14 cellular contexts compared by ENCODE assay signal in the genomic region with DNA sequence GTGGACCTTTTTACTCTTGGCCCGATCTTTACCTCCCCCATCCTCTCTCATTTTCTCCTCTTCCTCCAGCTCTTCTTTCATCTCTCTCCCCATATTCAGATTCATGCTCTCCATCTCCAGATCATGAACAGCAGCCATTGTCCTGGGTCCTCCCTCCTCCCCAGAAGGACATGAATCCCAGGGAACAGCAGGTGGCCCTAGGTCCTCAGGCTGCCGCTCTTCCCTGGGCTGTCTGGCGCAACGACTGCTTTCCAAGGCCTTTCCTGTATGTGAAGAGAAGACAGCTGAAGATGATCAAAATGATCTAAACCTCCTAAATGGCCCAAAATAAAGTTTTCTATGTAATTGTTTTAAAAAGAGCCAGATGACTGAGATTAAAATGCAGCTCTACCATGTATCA. TPM values are rescaled to one million over a fixed set of nuclear protein-coding genes. Genes with fewer than 3 reads are reported as not detected.
DNase-seq lines count a peak whose midpoint lies in the region; ATAC-seq and TF ChIP-seq lines count a peak whose summit lies in the region.
"Had no signal": no experiment of that assay in that cellular context is flagged by ENCODE, and none has a peak within 500 bp of the region (broad histone marks: within the 10 kb centered on the region; RNA-seq: fewer than 3 reads in every experiment).

No MANE protein-coding gene starts in this region.

- DNase-seq in SHP77 (lab: John Stamatoyannopoulos, UW) (peak; percentile 2 to 6), SHP77 treated with DMSO at 0.1 percent for 48 hours (lab: John Stamatoyannopoulos, UW) (no peak), SK-N-SH (peak; percentile 64), iPS-NIHi7 (ENCODE audit: extremely low spot score) (peak; percentile 36), superior temporal gyrus (ENCODE audit: extremely low spot score) (peak; percentile 80), GM10266 (ENCODE audit: extremely low spot score) (no peak)
- DNase-seq: DMS79 treated with DMSO at 0.1 percent for 48 hours, NCI-H187 treated with DMSO at 0.1 percent for 48 hours, ovary, upper lobe of left lung had no signal

- no peak overlapping the region for H3K4me2 ChIP-seq in SK-N-SH

- H3K9me3 ChIP-seq in SK-N-SH: no peaks in the 10 kb centered on the region
- H3K9me3 ChIP-seq: ovary, upper lobe of left lung had no signal

- H2AFZ ChIP-seq in SK-N-SH (ENCODE audit: low read depth): no peak overlapping the region

- TF ChIP-seq CTCF in SK-N-SH (IDR thresholded peaks at IDR 0.05) (no peak), GM10266 (IDR thresholded peaks at IDR 0.05; ENCODE audit: control insufficient read depth, insufficient read depth, low read depth, missing control alignments) (no peak)

- H3K9ac ChIP-seq in SK-N-SH: no peak overlapping the region

- POLR2A ChIA-PET in SK-N-SH (lab: Yijun Ruan, JAX): no interaction called here

- TF ChIP-seq RAD21 in SK-N-SH (IDR thresholded peaks at IDR 0.05; ENCODE audit: low read length): peak; percentile 67

- H3K27me3 ChIP-seq in SK-N-SH (ENCODE audit: insufficient read depth): no peaks in the 10 kb centered on the region
- H3K27me3 ChIP-seq: ovary, upper lobe of left lung had no signal

- H4K20me1 ChIP-seq in SK-N-SH (ENCODE audit: insufficient read depth): no peaks in the 10 kb centered on the region

- no peak overlapping the region; a peak in 1 of 4 replicates for H3K27ac ChIP-seq in SK-N-SH (ENCODE audit: low read depth in 2 of 2, low read length in 1 of 2)
- H3K27ac ChIP-seq: coronary artery, ovary, upper lobe of left lung had no signal

- peaks cover 0 to 8% of the 10 kb centered on the region in 2 experiments; a peak in 1 of 4 replicates for H3K4me1 ChIP-seq in SK-N-SH (ENCODE audit: control insufficient read depth in 1 of 2, insufficient read depth in 2 of 2, low read depth in 1 of 2, low read length in 1 of 2)
- H3K4me1 ChIP-seq: upper lobe of left lung had no signal

- no peak overlapping the region for H3K4me3 ChIP-seq in SK-N-SH (ENCODE audit: low read depth in 2 of 2, low read length in 1 of 2)
- H3K4me3 ChIP-seq: coronary artery, GM12878, ovary, upper lobe of left lung had no signal

- TF ChIP-seq EP300 in SK-N-SH (IDR thresholded peaks at IDR 0.05; ENCODE audit: borderline replicate concordance in 1 of 2, low read depth in 1 of 2, low read length in 1 of 2): no peak; a peak in 1 of 4 replicates

- CTCF ChIA-PET in SK-N-SH (lab: Yijun Ruan, JAX): interaction anchor here (0.7 to 1.9 kb wide), 7 partner anchors 11 to 346 kb away, joined by 3 to 9 read pairs (median 4); no protein-coding TSS in a partner anchor

- H3F3A ChIP-seq in SK-N-SH (replicated peaks; ENCODE audit: insufficient read depth): no peaks in the 10 kb centered on the region

- H3K36me3 ChIP-seq in SK-N-SH (replicated peaks in 1 of 2; ENCODE audit: control insufficient read depth in 1 of 2, insufficient read depth in 2 of 2, low read length in 1 of 2): no peaks in the 10 kb centered on the region
- H3K36me3 ChIP-seq: ovary, upper lobe of left lung had no signal

- H3K79me2 ChIP-seq in SK-N-SH (ENCODE audit: insufficient read depth): no peaks in the 10 kb centered on the region

- no peaks in the 10 kb centered on the region for H3K9me2 ChIP-seq in SK-N-SH

- WGBS in SK-N-SH (ENCODE audit: low lambda C conversion rate): 38% methylated on average over 4 of the region's 4 CpGs

- no peak for ATAC-seq in HG03354 (IDR thresholded peaks at IDR 0.05; ENCODE audit: poor library complexity, severe bottlenecking, unreplicated experiment)
- ATAC-seq in GM21723 (IDR thresholded peaks at IDR 0.05; ENCODE audit: unreplicated experiment): no peak

TF ChIP-seq in SK-N-SH, 30 proteins besides CTCF, POLR2A, EP300 and RAD21:
- TF ChIP-seq EZH2phosphoT487 (IDR thresholded peaks at IDR 0.05; ENCODE audit: borderline replicate concordance, low read depth) (no peak), JUND (IDR thresholded peaks at IDR 0.05) (no peak), CHD2 (IDR thresholded peaks at IDR 0.05; ENCODE audit: low read length, partially characterized antibody) (no peak), GATA2 (CRISPR knock-in tag; IDR thresholded peaks at IDR 0.05) (peak; percentile 61), SMC3 (IDR thresholded peaks at IDR 0.05; ENCODE audit: low read depth, low read length) (0 out of 2 replicates have a peak, but pooled peaks have one; percentile 24), POLR2AphosphoS5 (IDR thresholded peaks at IDR 0.05; ENCODE audit: low read depth, low read length) (peak; percentile 14; the same call in 1 of the 2 replicates), RCOR1 (IDR thresholded peaks at IDR 0.05; ENCODE audit: low read length) (0 out of 2 replicates have a peak, but pooled peaks have one; percentile 15)

RNA-seq across cellular contexts. Expression of gene RHBDL2, which starts 22.6 kb away (rescaled TPM):
- 0.06 and 0.07 TPM in 2 replicates for polyA plus RNA-seq in SK-N-SH (2012; rRNA removed)
- polyA plus RNA-seq in SK-N-SH (2012; cell fraction: cytosol; rRNA removed): 0.03 and 0.04 TPM in 2 replicates
- 0.15 TPM in 1 of 2 replicates, not detected in the other for polyA plus RNA-seq in SK-N-SH (2012; cell fraction: nucleus; rRNA removed)

RNA-seq across cellular contexts. Expression of gene GJA9, which starts 37.7 kb away (rescaled TPM):
- polyA plus RNA-seq in SK-N-SH (2012; rRNA removed): not detected in 2 replicates
- polyA plus RNA-seq in SK-N-SH (2012; cell fraction: cytosol; rRNA removed): not detected in 2 replicates
- not detected in 2 replicates for polyA plus RNA-seq in SK-N-SH (2012; cell fraction: nucleus; rRNA removed)
- polyA plus RNA-seq: ovary had no signal

RNA-seq across cellular contexts. Expression of gene MYCBP, which starts 45.9 kb away (rescaled TPM):
- 16.0 and 17.5 TPM in 2 replicates for polyA plus RNA-seq in SK-N-SH (2012; rRNA removed)
- polyA plus RNA-seq in SK-N-SH (2012; cell fraction: cytosol; rRNA removed): 21.2 and 27.7 TPM in 2 replicates
- 4.6 and 8.0 TPM in 2 replicates for polyA plus RNA-seq in SK-N-SH (2012; cell fraction: nucleus; rRNA removed)

RNA-seq across cellular contexts. Expression of gene RRAGC, which starts 59.5 kb away (rescaled TPM):
- polyA plus RNA-seq in SK-N-SH (2012; rRNA removed): 8.8 and 9.6 TPM in 2 replicates
- 16.9 and 21.5 TPM in 2 replicates for polyA plus RNA-seq in SK-N-SH (2012; cell fraction: cytosol; rRNA removed)
- polyA plus RNA-seq in SK-N-SH (2012; cell fraction: nucleus; rRNA removed): 3.9 and 6.7 TPM in 2 replicates

Comparison
In these comparisons a context has a peak if more than half of its experiments do, and no peak if none do; other contexts are left out.
1. DNase-seq: peak in SHP77 (2 of 2), SK-N-SH (single experiment), iPS-NIHi7 (single experiment) and superior temporal gyrus (single experiment); none in SHP77 treated with DMSO at 0.1 percent for 48 hours (single experiment) and GM10266 (single experiment).